Comparison of ENCODE assay signal across 18 cellular contexts in the genomic region with DNA sequence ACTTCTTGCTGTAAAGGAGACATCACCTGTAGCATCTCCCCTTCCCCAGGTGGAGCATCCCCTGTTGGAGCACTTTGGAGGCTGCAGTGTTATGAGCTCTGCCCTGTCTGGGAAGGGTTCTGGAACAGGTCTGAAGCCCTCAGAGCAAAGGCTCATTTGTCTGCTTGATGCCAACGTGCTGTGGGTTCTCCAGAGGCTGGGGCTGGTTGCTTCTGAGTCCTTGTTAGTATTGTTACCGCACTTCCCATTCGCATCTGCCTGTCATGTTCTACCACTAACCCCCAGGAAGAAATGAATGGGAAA.
"Had no signal": no experiment of that assay in that cellular context is flagged by ENCODE, and none has a peak within 500 bp of the region (broad histone marks: within the 10 kb centered on the region; RNA-seq: fewer than 3 reads in every experiment).

No MANE protein-coding gene starts in this region.

- H3K9me3 ChIP-seq: mucosa of descending colon, prostate gland, thoracic aorta had no signal

- H3K27me3 ChIP-seq: dorsolateral prefrontal cortex had no signal

- H3K27me3 Mint-ChIP-seq: activated naive CD8-positive, alpha-beta T cell; stimulated activated naive CD8-positive, alpha-beta T cell treated with anti-CD3 and anti-CD28 coated beads, Interleukin-15, Interleukin-2, amounts not matched to agents 100 ng/mL and 50 ng/mL, for 24 hours had no signal

- ATAC-seq: activated T-cell treated with anti-CD3 and anti-CD28 coated beads, Interleukin-2, amount 50 U/mL, for 4 hours; esophagus mucosa; left cardiac atrium; mucosa of descending colon; natural killer cell; sciatic nerve had no signal

- H3K36me3 ChIP-seq: prostate gland, thoracic aorta had no signal

- H3K4me3 Mint-ChIP-seq: activated naive CD8-positive, alpha-beta T cell; activated T-cell treated with anti-CD3 and anti-CD28 coated beads, Interleukin-2, amount 50 U/mL, for 4 hours; immature natural killer cell; natural killer cell; stimulated activated naive CD8-positive, alpha-beta T cell treated with anti-CD3 and anti-CD28 coated beads, Interleukin-15, Interleukin-2, amounts not matched to agents 100 ng/mL and 50 ng/mL, for 24 hours had no signal

- H3K9me3 Mint-ChIP-seq: activated T-cell treated with anti-CD3 and anti-CD28 coated beads, Interleukin-2, amount 50 U/mL, for 4 hours; immature natural killer cell; natural killer cell; stimulated activated naive CD8-positive, alpha-beta T cell treated with anti-CD3 and anti-CD28 coated beads, Interleukin-15, Interleukin-2, amounts not matched to agents 100 ng/mL and 50 ng/mL, for 24 hours had no signal

- DNase-seq: activated effector memory CD4-positive, alpha-beta T cell treated with anti-CD3 and anti-CD28 coated beads, Interleukin-2, amount 50 U/mL, for 16 hours; activated T-cell treated with anti-CD3 and anti-CD28 coated beads, Interleukin-2, amount 50 U/mL, for 4 hours; aorta; dorsolateral prefrontal cortex; immature natural killer cell; left cardiac atrium; mucosa of descending colon; natural killer cell; nucleus accumbens; stimulated activated CD4-positive, alpha-beta T cell treated with anti-CD3 and anti-CD28 coated beads, Interleukin-12 subunit alpha, Interleukin-12 subunit beta, amount 100 ng/mL, for 4 hours; stimulated activated CD4-positive, alpha-beta T cell treated with anti-CD3 and anti-CD28 coated beads, Interleukin-2, amount 100 ng/mL, for 48 hours; stimulated activated CD8-positive, alpha-beta memory T cell treated with anti-CD3 and anti-CD28 coated beads, Interleukin-4, amount 100 ng/mL, for 48 hours had no signal

- H3K27ac Mint-ChIP-seq: activated naive CD8-positive, alpha-beta T cell; natural killer cell had no signal

- H3K27ac ChIP-seq: dorsolateral prefrontal cortex, prostate gland, thoracic aorta had no signal

- H3K4me3 ChIP-seq: dorsolateral prefrontal cortex, mucosa of descending colon, prostate gland, thoracic aorta had no signal

- H3K4me1 ChIP-seq: prostate gland had no signal
